In the genomic region with DNA sequence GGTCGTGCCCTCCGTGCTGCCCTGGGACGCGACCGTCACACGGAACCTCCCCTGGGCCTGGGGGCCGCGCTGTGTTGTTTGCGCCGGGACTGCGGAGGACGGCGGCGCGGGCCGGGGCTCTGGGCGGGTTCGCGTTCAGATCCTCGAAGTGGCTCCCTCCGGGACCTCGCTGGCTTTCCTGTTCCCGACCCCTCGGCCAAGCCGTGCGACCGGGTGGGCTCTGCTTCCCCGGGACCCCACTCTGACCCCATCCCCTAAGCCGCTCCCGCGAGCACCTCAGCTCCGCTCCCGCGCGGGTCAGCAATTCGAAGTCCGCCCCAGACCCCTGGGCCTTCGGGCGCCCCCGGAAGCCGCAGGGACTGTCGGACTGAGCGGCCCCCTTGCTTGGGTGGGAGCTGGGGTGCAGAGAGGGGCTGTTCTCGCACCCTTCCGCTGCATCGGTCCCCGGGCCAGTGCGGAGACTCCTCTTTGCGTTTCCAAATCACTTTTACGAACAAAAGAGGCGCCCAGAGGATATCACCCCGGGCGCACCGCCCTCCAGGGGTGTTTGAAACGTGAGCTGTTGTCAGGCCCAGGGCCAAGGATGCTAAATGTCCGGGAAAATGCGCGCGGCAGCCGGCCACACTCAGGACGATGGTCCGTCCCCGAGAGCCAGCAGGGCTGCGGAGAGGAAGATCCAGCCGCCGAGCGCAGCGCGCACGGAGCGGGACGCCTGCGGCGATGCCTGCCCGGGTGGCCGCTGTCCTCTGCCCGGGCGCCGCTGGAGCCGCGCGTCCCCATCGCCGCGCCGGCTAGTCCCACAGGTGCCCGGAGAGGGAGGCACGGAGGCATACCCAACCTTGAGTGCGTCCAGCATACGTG, we compare ENCODE assay signal across 8 cellular contexts.
A peak's percentile ranks its signal among the peaks of the same experiment; 100 is the strongest.
DNase-seq lines count a peak whose midpoint lies in the region; ATAC-seq and TF ChIP-seq lines count a peak whose summit lies in the region.

No MANE protein-coding gene starts in this region.

- H3K4me2 ChIP-seq in parathyroid adenoma (ENCODE audit: low read length) = peak overlapping the region; percentile 65

- H2AFZ ChIP-seq in parathyroid adenoma = peak overlapping the region; percentile 76

- no peak for ATAC-seq in HG03039 (IDR thresholded peaks at IDR 0.05; ENCODE audit: unreplicated experiment)

- H3K27ac ChIP-seq in SK-N-MC = no peak overlapping the region
- H3K27ac ChIP-seq in parathyroid adenoma = no peak overlapping the region

- H3K4me1 ChIP-seq in parathyroid adenoma = peaks cover 3% of the 10 kb centered on the region

- no peaks in the 10 kb centered on the region for H3K79me2 ChIP-seq in parathyroid adenoma

- H3K36me3 ChIP-seq in SK-N-MC (ENCODE audit: insufficient read depth, low read length) (no peaks in the 10 kb centered on the region), parathyroid adenoma (ENCODE audit: control insufficient read depth, insufficient read depth, low read length) (no peaks in the 10 kb centered on the region)

- H3K4me3 ChIP-seq in SK-N-MC (peak overlapping the region; percentile 28; the same call in 1 of the 2 replicates), parathyroid adenoma (ENCODE audit: low read depth, low read length) (peak overlapping the region; percentile 8)

- H3K27me3 ChIP-seq in parathyroid adenoma (ENCODE audit: control insufficient read depth, insufficient read depth, low read length) = no peaks in the 10 kb centered on the region

- no peak for TF ChIP-seq CTCF in parathyroid adenoma (IDR thresholded peaks at IDR 0.05)

- DNase-seq in D341Med (ENCODE audit: low spot score) = peak; percentile 74
- no peak for DNase-seq in SK-N-MC (ENCODE audit: low read depth, low spot score)
- peak; percentile 8 for DNase-seq in glomerular visceral epithelial cell (ENCODE audit: extremely low spot score)
- no peak for DNase-seq in GM19240 (ENCODE audit: insufficient read length, low spot score)
- no peak for DNase-seq in HCEC 1CT
- DNase-seq in Ammon's horn (ENCODE audit: low spot score) = no peak

- H3K9me3 ChIP-seq in SK-N-MC (ENCODE audit: low read depth, low read length) (no peaks in the 10 kb centered on the region), parathyroid adenoma (ENCODE audit: control insufficient read depth, low read length) (peaks cover 5% of the 10 kb centered on the region)

- H3K9ac ChIP-seq in SK-N-MC (ENCODE audit: insufficient read length) = no peak overlapping the region
- no peak overlapping the region for H3K9ac ChIP-seq in parathyroid adenoma

Comparison
In these comparisons a context has a peak if more than half of its experiments do, and no peak if none do; other contexts are left out.
1. DNase-seq: peak in D341Med (single experiment) and glomerular visceral epithelial cell (single experiment); none in SK-N-MC (single experiment), GM19240 (single experiment), HCEC 1CT (single experiment) and Ammon's horn (single experiment).